Comparison of ENCODE assay signal across 11 cellular contexts in the genomic region with DNA sequence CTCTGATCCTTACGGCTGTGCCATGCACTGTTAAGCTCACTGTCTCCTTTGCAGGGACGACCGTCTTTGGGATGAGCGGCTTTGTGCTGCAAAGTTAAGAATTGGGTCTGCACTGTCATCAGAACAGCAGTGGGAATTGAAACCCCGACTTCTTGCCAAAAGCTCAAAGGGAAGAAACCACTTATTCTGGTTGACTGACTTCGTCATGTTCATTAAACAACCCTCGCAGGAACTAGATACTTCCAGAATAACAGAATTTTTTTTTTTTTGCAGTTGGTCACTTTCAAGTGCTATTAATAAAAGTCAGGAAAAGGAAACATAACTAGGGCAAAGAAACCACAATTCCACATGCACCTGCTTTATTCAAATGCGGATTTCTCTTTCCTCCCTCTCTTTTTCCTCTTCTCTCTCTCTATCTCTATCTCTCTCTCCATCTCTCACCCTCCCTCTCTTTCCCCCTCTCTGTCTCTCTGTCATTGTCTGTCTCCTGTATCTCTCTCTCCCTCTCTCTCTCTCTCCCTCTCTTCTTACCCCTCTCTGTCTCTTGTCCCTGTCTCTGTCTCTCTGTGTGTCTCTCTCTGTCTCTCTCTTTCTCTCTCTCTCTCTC. TPM values are rescaled to one million over a fixed set of nuclear protein-coding genes. Genes with fewer than 3 reads are reported as not detected.
A peak's percentile ranks its signal among the peaks of the same experiment; 100 is the strongest.
DNase-seq lines count a peak whose midpoint lies in the region; ATAC-seq and TF ChIP-seq lines count a peak whose summit lies in the region.
"Had no signal": no experiment of that assay in that cellular context is flagged by ENCODE, and none has a peak within 500 bp of the region (broad histone marks: within the 10 kb centered on the region; RNA-seq: fewer than 3 reads in every experiment).

No MANE protein-coding gene starts in this region.

- TF ChIP-seq POLR2A in tibial nerve (IDR thresholded peaks at IDR 0.05) (no peak), gastroesophageal sphincter (IDR thresholded peaks at IDR 0.05) (no peak)

- H3K4me1 Mint-ChIP-seq in activated T-helper 2 cell treated with anti-CD3 and anti-CD28 coated beads, Interferon-gamma antibody, Interleukin-2, Interleukin-4, amounts not matched to agents 10 μg/mL and 5 μg/mL and 100 μg/mL, durations not matched to agents 14 hours and 24 hours and 36 hours (ENCODE audit: low read depth) = peaks cover 15% of the 10 kb centered on the region

- 56 to 58% methylated on average over 8 of the region's 8 CpGs for WGBS in tibial nerve, 2 donors
- 46 to 58% methylated on average over 5 to 8 of the region's 8 CpGs for WGBS in gastroesophageal sphincter (ENCODE audit: low coverage in 1 of 2), 2 donors

- H3K9me3 ChIP-seq in tibial nerve = peaks cover 0 to 20% (median 0%) of the 10 kb centered on the region in 4 donors
- H3K9me3 ChIP-seq in gastroesophageal sphincter = no peaks in the 10 kb centered on the region
- H3K9me3 ChIP-seq: adrenal gland had no signal

- TF ChIP-seq CTCF in tibial nerve (IDR thresholded peaks at IDR 0.05) (no peak), gastroesophageal sphincter (IDR thresholded peaks at IDR 0.05) (no peak)

- peak; percentile 51 for DNase-seq in globus pallidus (ENCODE audit: low spot score)
- no peak for DNase-seq in activated T-helper 2 cell treated with anti-CD3 and anti-CD28 coated beads, Interferon-gamma antibody, Interleukin-2, Interleukin-4, amounts not matched to agents 10 μg/mL and 5 μg/mL and 100 μg/mL, durations not matched to agents 14 hours and 24 hours and 36 hours (ENCODE audit: low spot score)
- DNase-seq in tibial nerve (ENCODE audit: low spot score in 2 of 2) = no peak
- DNase-seq: NCI-H1417 treated with DMSO at 0.1 percent for 48 hours; stimulated activated CD4-positive, alpha-beta T cell treated with anti-CD3 and anti-CD28 coated beads, Interleukin-4, amount 100 ng/mL, for 4 hours had no signal

- H3K27ac ChIP-seq in tibial nerve (no peak overlapping the region), gastroesophageal sphincter (no peak overlapping the region)
- H3K27ac ChIP-seq: adrenal gland had no signal

- H3K27ac Mint-ChIP-seq in activated T-helper 2 cell treated with anti-CD3 and anti-CD28 coated beads, Interferon-gamma antibody, Interleukin-2, Interleukin-4, amounts not matched to agents 10 μg/mL and 5 μg/mL and 100 μg/mL, durations not matched to agents 14 hours and 24 hours and 36 hours = no peak overlapping the region

- no peak overlapping the region for H3K4me3 Mint-ChIP-seq in activated T-helper 2 cell treated with anti-CD3 and anti-CD28 coated beads, Interferon-gamma antibody, Interleukin-2, Interleukin-4, amounts not matched to agents 10 μg/mL and 5 μg/mL and 100 μg/mL, durations not matched to agents 14 hours and 24 hours and 36 hours (ENCODE audit: low read depth)

- no peaks in the 10 kb centered on the region for H3K27me3 ChIP-seq in tibial nerve
- no peaks in the 10 kb centered on the region for H3K27me3 ChIP-seq in gastroesophageal sphincter
- H3K27me3 ChIP-seq: adrenal gland had no signal

- TF ChIP-seq EP300 in tibial nerve (IDR thresholded peaks at IDR 0.05) (no peak), gastroesophageal sphincter (IDR thresholded peaks at IDR 0.05) (no peak)

- ATAC-seq in GM18861 (IDR thresholded peaks at IDR 0.05; ENCODE audit: unreplicated experiment) (peak; percentile 74), GM21526 (IDR thresholded peaks at IDR 0.05; ENCODE audit: low FRiP score, unreplicated experiment) (peak; percentile 79), HG03378 (IDR thresholded peaks at IDR 0.05; ENCODE audit: unreplicated experiment) (peak; percentile 92), esophagus mucosa (no peak), gastroesophageal sphincter (no peak)

- intact Hi-C loops in activated T-helper 2 cell treated with anti-CD3 and anti-CD28 coated beads, Interferon-gamma antibody, Interleukin-2, Interleukin-4, amounts not matched to agents 10 μg/mL and 5 μg/mL and 100 μg/mL, durations not matched to agents 14 hours and 24 hours and 36 hours (cut with micrococcal nuclease) = no loop called here

- no peaks in the 10 kb centered on the region for H3K9me3 Mint-ChIP-seq in activated T-helper 2 cell treated with anti-CD3 and anti-CD28 coated beads, Interferon-gamma antibody, Interleukin-2, Interleukin-4, amounts not matched to agents 10 μg/mL and 5 μg/mL and 100 μg/mL, durations not matched to agents 14 hours and 24 hours and 36 hours

- H3K4me1 ChIP-seq in tibial nerve (no peaks in the 10 kb centered on the region), gastroesophageal sphincter (no peaks in the 10 kb centered on the region)
- H3K4me1 ChIP-seq: adrenal gland had no signal

- no peak overlapping the region for H3K4me3 ChIP-seq in tibial nerve
- no peak overlapping the region for H3K4me3 ChIP-seq in gastroesophageal sphincter
- H3K4me3 ChIP-seq: adrenal gland had no signal

- H3K36me3 ChIP-seq in tibial nerve (no peaks in the 10 kb centered on the region), gastroesophageal sphincter (no peaks in the 10 kb centered on the region)
- H3K36me3 ChIP-seq: adrenal gland had no signal

- peaks cover 8% of the 10 kb centered on the region for H3K27me3 Mint-ChIP-seq in activated T-helper 2 cell treated with anti-CD3 and anti-CD28 coated beads, Interferon-gamma antibody, Interleukin-2, Interleukin-4, amounts not matched to agents 10 μg/mL and 5 μg/mL and 100 μg/mL, durations not matched to agents 14 hours and 24 hours and 36 hours (ENCODE audit: low read depth)

- no peaks in the 10 kb centered on the region for H3K36me3 Mint-ChIP-seq in activated T-helper 2 cell treated with anti-CD3 and anti-CD28 coated beads, Interferon-gamma antibody, Interleukin-2, Interleukin-4, amounts not matched to agents 10 μg/mL and 5 μg/mL and 100 μg/mL, durations not matched to agents 14 hours and 24 hours and 36 hours (ENCODE audit: low read depth)

RNA-seq across cellular contexts. Expression of gene GLT1D1, which starts 12.3 kb away (rescaled TPM):
- total RNA-seq in esophagus mucosa = 0.64 TPM
- 3.2 and 3.8 TPM in 2 replicates for total RNA-seq in activated T-helper 2 cell treated with anti-CD3 and anti-CD28 coated beads, Interferon-gamma antibody, Interleukin-2, Interleukin-4, amounts not matched to agents 10 μg/mL and 5 μg/mL and 100 μg/mL, durations not matched to agents 14 hours and 24 hours and 36 hours
- under 1 TPM in 1 of 4 donors, not detected in 3; 0.60 TPM for total RNA-seq in tibial nerve
- total RNA-seq in gastroesophageal sphincter = 1 to 10 TPM in 1 of 4 donors, under 1 TPM in 2, not detected in 1; 0.27 to 1.8 (median 0.47) TPM

RNA-seq across cellular contexts. Expression of gene SLC15A4, which starts 17.2 kb away (rescaled TPM):
- total RNA-seq in esophagus mucosa = 12.8 TPM
- total RNA-seq in activated T-helper 2 cell treated with anti-CD3 and anti-CD28 coated beads, Interferon-gamma antibody, Interleukin-2, Interleukin-4, amounts not matched to agents 10 μg/mL and 5 μg/mL and 100 μg/mL, durations not matched to agents 14 hours and 24 hours and 36 hours = 38.8 and 42.3 TPM in 2 replicates
- total RNA-seq in tibial nerve = 10 to 100 TPM; 39.3 to 74.3 (median 53.6) TPM
- 10 to 100 TPM; 28.1 to 49.9 (median 45.8) TPM for total RNA-seq in gastroesophageal sphincter

Comparison
In these comparisons a context has a peak if more than half of its experiments do, and no peak if none do; other contexts are left out.
1. ATAC-seq: peak in GM18861 (single experiment), GM21526 (single experiment) and HG03378 (single experiment); none in esophagus mucosa (single experiment) and gastroesophageal sphincter (single experiment).